In genomic region chr2:148568597-148568996, GRCh38 we compare ENCODE assay signal across 17 cellular contexts.
DNase-seq lines count a peak whose midpoint lies in the region; ATAC-seq and TF ChIP-seq lines count a peak whose summit lies in the region.
"Had no signal": no experiment of that assay in that cellular context is flagged by ENCODE, and none has a peak within 500 bp of the region (broad histone marks: within the 10 kb centered on the region; RNA-seq: fewer than 3 reads in every experiment).

No MANE protein-coding gene starts in this region.

- peak overlapping the region; percentile 18 for H3K27ac Mint-ChIP-seq in activated T-cell treated with anti-CD3 and anti-CD28 coated beads, Interleukin-2, amount 50 U/mL, for 24 hours
- no peak overlapping the region for H3K27ac Mint-ChIP-seq in activated T-helper 17 cell treated with anti-CD3 and anti-CD28 coated beads, Interleukin-2, amount 50 U/mL, for 72 hours
- H3K27ac Mint-ChIP-seq in natural killer cell, result peak overlapping the region in 1 of 2 donors; percentile 42
- H3K27ac Mint-ChIP-seq: dendritic cell treated with granulocyte-macrophage colony-stimulating factor and Interleukin-4, amounts not matched to agents 40 ng/mL and 50 ng/mL, for 4 days; IgD-negative memory B cell had no signal

- H3K4me1 Mint-ChIP-seq in activated T-cell treated with anti-CD3 and anti-CD28 coated beads, Interleukin-2, amount 50 U/mL, for 24 hours (ENCODE audit: low read depth), result peaks cover 22% of the 10 kb centered on the region
- H3K4me1 Mint-ChIP-seq in activated T-helper 17 cell treated with anti-CD3 and anti-CD28 coated beads, Interleukin-2, amount 50 U/mL, for 72 hours, result peaks cover 10% of the 10 kb centered on the region
- H3K4me1 Mint-ChIP-seq in natural killer cell, result peaks cover 5 to 11% of the 10 kb centered on the region in 2 donors
- H3K4me1 Mint-ChIP-seq: IgD-negative memory B cell had no signal

- no peak for TF ChIP-seq POLR2A in erythroblast (IDR thresholded peaks at IDR 0.05; ENCODE audit: low read length)

- H3K27me3 Mint-ChIP-seq in activated T-cell treated with anti-CD3 and anti-CD28 coated beads, Interleukin-2, amount 50 U/mL, for 24 hours, result no peaks in the 10 kb centered on the region
- no peaks in the 10 kb centered on the region for H3K27me3 Mint-ChIP-seq in activated T-helper 17 cell treated with anti-CD3 and anti-CD28 coated beads, Interleukin-2, amount 50 U/mL, for 72 hours
- H3K27me3 Mint-ChIP-seq in natural killer cell (ENCODE audit: low read depth in 2 of 2), result peaks cover 0 to 5% of the 10 kb centered on the region in 2 donors

- intact Hi-C loops in natural killer cell (cut with micrococcal nuclease), result no loop called here

- H3K4me3 Mint-ChIP-seq in activated T-cell treated with anti-CD3 and anti-CD28 coated beads, Interleukin-2, amount 50 U/mL, for 24 hours, result no peak overlapping the region
- peak overlapping the region; percentile 31 for H3K4me3 Mint-ChIP-seq in activated T-helper 17 cell treated with anti-CD3 and anti-CD28 coated beads, Interleukin-2, amount 50 U/mL, for 72 hours
- peak overlapping the region; percentile 17 for H3K4me3 Mint-ChIP-seq in natural killer cell
- H3K4me3 Mint-ChIP-seq: dendritic cell treated with granulocyte-macrophage colony-stimulating factor and Interleukin-4, amounts not matched to agents 40 ng/mL and 50 ng/mL, for 4 days; IgD-negative memory B cell had no signal

- peak; percentile 97 for ATAC-seq in activated T-helper 17 cell treated with anti-CD3 and anti-CD28 coated beads, Interleukin-2, amount 50 U/mL, for 72 hours (replicated peaks)
- ATAC-seq in natural killer cell, result peak in 2 of 3 donors; percentile 60 to 86

- no peak for DNase-seq in activated T-cell treated with anti-CD3 and anti-CD28 coated beads, Interleukin-2, amount 50 U/mL, for 24 hours
- no peak for DNase-seq in activated T-cell treated with anti-CD3 and anti-CD28 coated beads for 4 hours
- DNase-seq in H4 (ENCODE audit: low spot score), result peak; percentile 59
- DNase-seq in natural killer cell, result no peak
- no peak for DNase-seq in erythroblast (lab: John Stamatoyannopoulos, UW)
- DNase-seq in superior temporal gyrus (ENCODE audit: extremely low spot score), result no peak
- DNase-seq in MV-4-11 (lab: John Stamatoyannopoulos, UW), result no peak
- DNase-seq: adrenal gland, NCI-H2171 treated with DMSO at 0.1 percent for 48 hours, NCI-H526 treated with DMSO at 0.1 percent for 48 hours, nucleus accumbens, retina, SW 1271, testis had no signal

- no peak for TF ChIP-seq CTCF in natural killer cell (IDR thresholded peaks at IDR 0.05)

- H3K36me3 Mint-ChIP-seq in activated T-cell treated with anti-CD3 and anti-CD28 coated beads, Interleukin-2, amount 50 U/mL, for 24 hours (ENCODE audit: low read depth), result no peaks in the 10 kb centered on the region
- H3K36me3 Mint-ChIP-seq in activated T-helper 17 cell treated with anti-CD3 and anti-CD28 coated beads, Interleukin-2, amount 50 U/mL, for 72 hours (ENCODE audit: low read depth), result no peaks in the 10 kb centered on the region
- H3K36me3 Mint-ChIP-seq in natural killer cell, result no peaks in the 10 kb centered on the region
- H3K36me3 Mint-ChIP-seq: IgD-negative memory B cell had no signal

- H3K9me3 Mint-ChIP-seq in activated T-cell treated with anti-CD3 and anti-CD28 coated beads, Interleukin-2, amount 50 U/mL, for 24 hours, result no peaks in the 10 kb centered on the region
- H3K9me3 Mint-ChIP-seq in activated T-helper 17 cell treated with anti-CD3 and anti-CD28 coated beads, Interleukin-2, amount 50 U/mL, for 72 hours, result no peaks in the 10 kb centered on the region
- H3K9me3 Mint-ChIP-seq in natural killer cell, result no peaks in the 10 kb centered on the region
- H3K9me3 Mint-ChIP-seq: dendritic cell treated with granulocyte-macrophage colony-stimulating factor and Interleukin-4, amounts not matched to agents 40 ng/mL and 50 ng/mL, for 4 days; IgD-negative memory B cell had no signal
